9 cellular contexts compared by ENCODE assay signal in the genomic region with DNA sequence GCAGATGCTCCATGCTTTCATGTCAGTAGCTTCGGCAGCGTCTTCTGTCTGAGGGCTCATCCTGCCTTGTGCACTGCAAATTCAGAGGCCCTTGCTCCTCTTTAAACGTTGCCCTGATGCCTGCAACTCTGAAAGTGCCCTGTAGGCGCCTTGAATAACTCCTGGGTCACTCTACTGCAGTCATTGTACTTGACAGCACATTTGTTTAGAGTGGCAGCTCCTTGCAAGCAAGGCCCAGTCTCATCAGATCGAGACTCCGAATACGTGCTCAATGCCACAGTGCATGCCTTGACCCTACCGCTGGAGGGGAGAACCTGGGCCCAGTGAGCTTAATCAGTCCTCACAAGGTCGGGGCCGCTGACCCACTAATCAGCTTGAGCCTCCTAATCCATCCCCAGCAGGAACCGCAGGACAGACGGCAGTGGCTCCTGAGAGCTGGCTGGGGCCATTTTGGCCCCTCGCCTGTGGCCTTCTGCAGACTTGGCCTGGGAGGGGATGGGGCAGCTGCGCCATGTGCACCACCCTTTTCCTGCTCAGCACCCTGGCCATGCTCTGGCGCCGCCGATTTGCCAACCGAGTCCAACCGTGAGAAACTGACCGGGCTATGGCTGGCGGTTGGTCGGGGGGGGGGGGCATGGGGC. TPM values are rescaled to one million over a fixed set of nuclear protein-coding genes. Genes with fewer than 3 reads are reported as not detected.
A peak's percentile ranks its signal among the peaks of the same experiment; 100 is the strongest.
DNase-seq lines count a peak whose midpoint lies in the region; ATAC-seq and TF ChIP-seq lines count a peak whose summit lies in the region.
"Had no signal": no experiment of that assay in that cellular context is flagged by ENCODE, and none has a peak within 500 bp of the region (broad histone marks: within the 10 kb centered on the region; RNA-seq: fewer than 3 reads in every experiment).

A gene with protein sequence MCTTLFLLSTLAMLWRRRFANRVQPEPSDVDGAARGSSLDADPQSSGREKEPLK (plus strand): TSS at position 414 of the 641 bp plus-strand sequence. CDS start 98 bp downstream, at position 512.

- no peaks in the 10 kb centered on the region for H3K9me3 Mint-ChIP-seq in endothelial cell (ENCODE audit: unreplicated experiment)
- no peaks in the 10 kb centered on the region for H3K9me3 Mint-ChIP-seq in natural killer cell treated with Interleukin-12 subunit alpha and Interleukin-12 subunit beta and Interleukin-15 and Interleukin-18, amount 100 ng/mL, for 72 hours

- H3K4me3 Mint-ChIP-seq in endothelial cell (ENCODE audit: unreplicated experiment) = peak within 1 kb of the TSS; percentile 65
- H3K4me3 Mint-ChIP-seq in natural killer cell treated with Interleukin-12 subunit alpha and Interleukin-12 subunit beta and Interleukin-15 and Interleukin-18, amount 100 ng/mL, for 72 hours = peak within 1 kb of the TSS; percentile 38

- H3K27me3 ChIP-seq in AG04450 (ENCODE audit: control insufficient read depth, insufficient read depth, low read length) = peaks cover 14% of the 10 kb centered on the region
- peaks cover 83% of the 10 kb centered on the region for H3K27me3 ChIP-seq in MM.1S (replicated peaks; ENCODE audit: insufficient read depth, low read length)
- peaks cover 10% of the 10 kb centered on the region for H3K27me3 ChIP-seq in foreskin keratinocyte

- H3K27ac ChIP-seq in AG04450 (ENCODE audit: low read depth, low read length) (peak within 1 kb of the TSS; percentile 11), MM.1S (ENCODE audit: low read length) (no peak within 1 kb of the TSS), foreskin keratinocyte (no peak within 1 kb of the TSS)

- peak within 1 kb of the TSS; percentile 43 for H3K4me2 ChIP-seq in MM.1S (ENCODE audit: low read depth, low read length)

- TF ChIP-seq CTCF in AG04450 (IDR thresholded peaks at IDR 0.05; ENCODE audit: low read depth, low read length) (no peak), MM.1S (IDR thresholded peaks at IDR 0.05; ENCODE audit: low read length) (no peak), endothelial cell (IDR thresholded peaks at IDR 0.05; ENCODE audit: unreplicated experiment) (no peak), foreskin keratinocyte (conservative IDR thresholded peaks at IDR 0.05) (no peak)

- H3K4me3 ChIP-seq in AG04450 (ENCODE audit: low read depth, low read length) = peak within 1 kb of the TSS; percentile 47
- H3K4me3 ChIP-seq in MM.1S (ENCODE audit: low read length) = peak within 1 kb of the TSS; percentile 34

- no peak within 1 kb of the TSS for H3K9ac ChIP-seq in MM.1S (ENCODE audit: low read length)

- no peaks in the 10 kb centered on the region for H3K4me1 ChIP-seq in MM.1S (ENCODE audit: low read length)
- no peaks in the 10 kb centered on the region for H3K4me1 ChIP-seq in foreskin keratinocyte

- no peaks in the 10 kb centered on the region for H3F3A ChIP-seq in MM.1S (ENCODE audit: insufficient read depth, low read length)

- no peaks in the 10 kb centered on the region for H3K36me3 Mint-ChIP-seq in endothelial cell (ENCODE audit: low read depth, unreplicated experiment)
- no peaks in the 10 kb centered on the region for H3K36me3 Mint-ChIP-seq in natural killer cell treated with Interleukin-12 subunit alpha and Interleukin-12 subunit beta and Interleukin-15 and Interleukin-18, amount 100 ng/mL, for 72 hours

- H3K36me3 ChIP-seq in MM.1S (replicated peaks; ENCODE audit: insufficient read depth, low read length) = no peaks in the 10 kb centered on the region

- H3K9me2 ChIP-seq in MM.1S (replicated peaks; ENCODE audit: insufficient read depth, low read length) = no peaks in the 10 kb centered on the region

- POLR2A ChIA-PET in AG04450 (lab: Yijun Ruan, JAX) = interaction anchor here (0.8 to 1.5 kb wide), 3 partner anchors 10 to 177 kb away, joined by 3 to 8 read pairs (median 5); no protein-coding TSS in a partner anchor

- peaks cover 12% of the 10 kb centered on the region for H3K27me3 Mint-ChIP-seq in endothelial cell (ENCODE audit: unreplicated experiment)
- peaks cover 11 to 19% of the 10 kb centered on the region in 2 donors for H3K27me3 Mint-ChIP-seq in natural killer cell treated with Interleukin-12 subunit alpha and Interleukin-12 subunit beta and Interleukin-15 and Interleukin-18, amount 100 ng/mL, for 72 hours

- H4K20me1 ChIP-seq in MM.1S (ENCODE audit: insufficient read depth, low read length) = no peaks in the 10 kb centered on the region

- H3K27ac Mint-ChIP-seq in endothelial cell (ENCODE audit: unreplicated experiment) = no peak within 1 kb of the TSS
- peak within 1 kb of the TSS in 1 of 2 donors; percentile 51 for H3K27ac Mint-ChIP-seq in natural killer cell treated with Interleukin-12 subunit alpha and Interleukin-12 subunit beta and Interleukin-15 and Interleukin-18, amount 100 ng/mL, for 72 hours

- H3K9me3 ChIP-seq in AG04450 (ENCODE audit: control insufficient read depth, insufficient read depth, low read length) = no peaks in the 10 kb centered on the region
- no peaks in the 10 kb centered on the region for H3K9me3 ChIP-seq in MM.1S (replicated peaks; ENCODE audit: insufficient read depth, low read length)

- no peak for ATAC-seq in natural killer cell treated with Interleukin-12 subunit alpha and Interleukin-12 subunit beta and Interleukin-15 and Interleukin-18, amount 100 ng/mL, for 72 hours
- ATAC-seq in foreskin keratinocyte (no peak), GM18511 (IDR thresholded peaks at IDR 0.05; ENCODE audit: unreplicated experiment) (no peak), HG03196 (IDR thresholded peaks at IDR 0.05; ENCODE audit: unreplicated experiment) (no peak), HG02973 (IDR thresholded peaks at IDR 0.05; ENCODE audit: unreplicated experiment) (no peak)

- H2AFZ ChIP-seq in MM.1S (ENCODE audit: low read length) = peak within 1 kb of the TSS; percentile 50

- peaks cover 9% of the 10 kb centered on the region for H3K4me1 Mint-ChIP-seq in endothelial cell (ENCODE audit: unreplicated experiment)
- peaks cover 18 to 34% of the 10 kb centered on the region in 2 donors for H3K4me1 Mint-ChIP-seq in natural killer cell treated with Interleukin-12 subunit alpha and Interleukin-12 subunit beta and Interleukin-15 and Interleukin-18, amount 100 ng/mL, for 72 hours (ENCODE audit: low read depth in 2 of 2)

- DNase-seq in AG04450 (ENCODE audit: low read depth, low spot score) (no peak), MM.1S (no peak), endothelial cell (ENCODE audit: low spot score) (no peak), foreskin keratinocyte (no peak)
- no peak for DNase-seq in natural killer cell treated with Interleukin-12 subunit alpha and Interleukin-12 subunit beta and Interleukin-15 and Interleukin-18, amount 100 ng/mL, for 72 hours (ENCODE audit: low spot score)
- DNase-seq: activated CD4-positive, alpha-beta T cell treated with anti-CD3 and anti-CD28 coated beads, Interleukin-2, amount 50 U/mL, for 1 hour had no signal

- CTCF ChIA-PET in AG04450 (lab: Charles Lee) = interaction anchor here (1.3 to 2.0 kb wide), 4 partner anchors 10 to 84 kb away, joined by 5 to 8 read pairs (median 7); no protein-coding TSS in a partner anchor

- no peaks in the 10 kb centered on the region for H3K79me2 ChIP-seq in MM.1S (ENCODE audit: low read length)

RNA-seq across cellular contexts. Expression of the gene that starts here (rescaled TPM):
- 0.69 and 1.9 TPM in 2 replicates for polyA plus RNA-seq in AG04450 (2011; rRNA removed)
- 0.37 and 0.96 TPM in 2 replicates for polyA minus RNA-seq in AG04450 (2011; rRNA and poly(A)+ RNA removed)
- total RNA-seq in endothelial cell (ENCODE audit: unreplicated experiment) = 0.54 TPM
- total RNA-seq in natural killer cell treated with Interleukin-12 subunit alpha and Interleukin-12 subunit beta and Interleukin-15 and Interleukin-18, amount 100 ng/mL, for 72 hours = under 1 TPM in 1 of 2 donors, not detected in 1; 0.78 TPM
- total RNA-seq in foreskin keratinocyte = 0.63 and 0.88 TPM in 2 replicates
- polyA plus RNA-seq in foreskin keratinocyte = 0.93 and 0.99 TPM in 2 replicates
